In genomic region chr1:41102208-41102607, GRCh38 we compare ENCODE assay signal across 9 cellular contexts.
DNase-seq lines count a peak whose midpoint lies in the region; ATAC-seq and TF ChIP-seq lines count a peak whose summit lies in the region.
"Had no signal": no experiment of that assay in that cellular context is flagged by ENCODE, and none has a peak within 500 bp of the region (broad histone marks: within the 10 kb centered on the region; RNA-seq: fewer than 3 reads in every experiment).

No MANE protein-coding gene starts in this region.

- intact Hi-C loops in CD8-positive, alpha-beta T cell (cut with DNase I, micrococcal nuclease) = no loop called here

- no peaks in the 10 kb centered on the region for H3K4me1 Mint-ChIP-seq in CD8-positive, alpha-beta T cell (ENCODE audit: low read depth)
- no peaks in the 10 kb centered on the region for H3K4me1 Mint-ChIP-seq in stimulated activated effector memory CD8-positive, alpha-beta T cell treated with anti-CD3 and anti-CD28 coated beads, Interleukin-12 subunit alpha, Interleukin-12 subunit beta, amount 100 ng/mL, for 72 hours

- no peak overlapping the region for H3K4me3 Mint-ChIP-seq in CD8-positive, alpha-beta T cell
- H3K4me3 Mint-ChIP-seq in stimulated activated effector memory CD8-positive, alpha-beta T cell treated with anti-CD3 and anti-CD28 coated beads, Interleukin-12 subunit alpha, Interleukin-12 subunit beta, amount 100 ng/mL, for 72 hours = no peak overlapping the region
- H3K4me3 Mint-ChIP-seq: naive thymus-derived CD8-positive, alpha-beta T cell had no signal

- H3K4me3 ChIP-seq in CD8-positive, alpha-beta T cell (ENCODE audit: low read depth, low read length) = no peak overlapping the region

- peak; percentile 95 for ATAC-seq in SK-N-SH treated with all-trans-retinoic acid at 6 μM for 48 hours
- ATAC-seq in CD8-positive, alpha-beta T cell = no peak
- ATAC-seq in stimulated activated effector memory CD8-positive, alpha-beta T cell treated with anti-CD3 and anti-CD28 coated beads, Interleukin-12 subunit alpha, Interleukin-12 subunit beta, amount 100 ng/mL, for 72 hours = no peak
- ATAC-seq in HG02642 (IDR thresholded peaks at IDR 0.05; ENCODE audit: poor library complexity, unreplicated experiment) = no peak
- ATAC-seq: naive thymus-derived CD8-positive, alpha-beta T cell had no signal

- CTCF ChIA-PET in CD8-positive, alpha-beta T cell (lab: Charles Lee) = no interaction called here

- H3K27me3 Mint-ChIP-seq in CD8-positive, alpha-beta T cell (ENCODE audit: low read depth) = no peaks in the 10 kb centered on the region
- H3K27me3 Mint-ChIP-seq: naive thymus-derived CD8-positive, alpha-beta T cell had no signal

- H3K27ac ChIP-seq in CD8-positive, alpha-beta T cell (ENCODE audit: low read depth, low read length) = no peak overlapping the region

- peak; percentile 100 for DNase-seq in DMS 273 (lab: John Stamatoyannopoulos, UW; ENCODE audit: unreplicated experiment)
- peak; percentile 7 for DNase-seq in globus pallidus (ENCODE audit: low spot score)
- peak; percentile 14 for DNase-seq in putamen (ENCODE audit: low spot score)
- DNase-seq in CD8-positive, alpha-beta T cell = no peak
- DNase-seq in stimulated activated effector memory CD8-positive, alpha-beta T cell treated with anti-CD3 and anti-CD28 coated beads, Interleukin-12 subunit alpha, Interleukin-12 subunit beta, amount 100 ng/mL, for 72 hours (ENCODE audit: low spot score in 2 of 2) = no peak
- DNase-seq in activated effector memory CD4-positive, alpha-beta T cell treated with anti-CD3 and anti-CD28 coated beads, Interleukin-2, amount 50 U/mL, for 16 hours = no peak
- DNase-seq: naive thymus-derived CD8-positive, alpha-beta T cell had no signal

- H3K4me1 ChIP-seq in CD8-positive, alpha-beta T cell (ENCODE audit: insufficient read depth, low read length) = no peaks in the 10 kb centered on the region

- H3K36me3 ChIP-seq in CD8-positive, alpha-beta T cell (ENCODE audit: insufficient read depth, low read length) = no peaks in the 10 kb centered on the region

- H3K9me3 ChIP-seq in CD8-positive, alpha-beta T cell (ENCODE audit: low read length) = no peaks in the 10 kb centered on the region

- no peaks in the 10 kb centered on the region for H3K27me3 ChIP-seq in CD8-positive, alpha-beta T cell (ENCODE audit: insufficient read depth, low read length)

- H3K27ac Mint-ChIP-seq in CD8-positive, alpha-beta T cell = no peak overlapping the region
- H3K27ac Mint-ChIP-seq in stimulated activated effector memory CD8-positive, alpha-beta T cell treated with anti-CD3 and anti-CD28 coated beads, Interleukin-12 subunit alpha, Interleukin-12 subunit beta, amount 100 ng/mL, for 72 hours = no peak overlapping the region

- H3K36me3 Mint-ChIP-seq in CD8-positive, alpha-beta T cell = peaks cover 6% of the 10 kb centered on the region
- H3K36me3 Mint-ChIP-seq in stimulated activated effector memory CD8-positive, alpha-beta T cell treated with anti-CD3 and anti-CD28 coated beads, Interleukin-12 subunit alpha, Interleukin-12 subunit beta, amount 100 ng/mL, for 72 hours = peaks cover 10% of the 10 kb centered on the region

- TF ChIP-seq CTCF in CD8-positive, alpha-beta T cell (IDR thresholded peaks at IDR 0.05) = no peak

- POLR2A ChIA-PET in CD8-positive, alpha-beta T cell (lab: Charles Lee) = no interaction called here

- H3K9me3 Mint-ChIP-seq in CD8-positive, alpha-beta T cell = no peaks in the 10 kb centered on the region
- H3K9me3 Mint-ChIP-seq in stimulated activated effector memory CD8-positive, alpha-beta T cell treated with anti-CD3 and anti-CD28 coated beads, Interleukin-12 subunit alpha, Interleukin-12 subunit beta, amount 100 ng/mL, for 72 hours = no peaks in the 10 kb centered on the region
- H3K9me3 Mint-ChIP-seq: naive thymus-derived CD8-positive, alpha-beta T cell had no signal

TF ChIP-seq in SK-N-SH treated with all-trans-retinoic acid at 6 μM for 48 hours, 23 proteins besides CTCF, POLR2A, EP300 and RAD21 (continues in another document):
- TF ChIP-seq CSRNP3 (CRISPR knock-in tag; IDR thresholded peaks at IDR 0.05) (no peak), CSDC2 (CRISPR knock-in tag; IDR thresholded peaks at IDR 0.05) (no peak), OSR1 (CRISPR knock-in tag; IDR thresholded peaks at IDR 0.05) (no peak), PPARA (CRISPR knock-in tag; IDR thresholded peaks at IDR 0.05; ENCODE audit: borderline replicate concordance) (no peak), ARNTL (CRISPR knock-in tag; IDR thresholded peaks at IDR 0.05; ENCODE audit: borderline replicate concordance, low read depth) (no peak), RARB (CRISPR knock-in tag; IDR thresholded peaks at IDR 0.05) (no peak), ZFP30 (CRISPR knock-in tag; IDR thresholded peaks at IDR 0.05) (peak; percentile 66), ZNF8 (CRISPR knock-in tag; IDR thresholded peaks at IDR 0.05) (no peak), ZNF565 (CRISPR knock-in tag; conservative IDR thresholded peaks at IDR 0.05; ENCODE audit: low read depth) (no peak), CREB5 (CRISPR knock-in tag; IDR thresholded peaks at IDR 0.05; ENCODE audit: low read depth) (no peak), TOX (CRISPR knock-in tag; IDR thresholded peaks at IDR 0.05; ENCODE audit: borderline replicate concordance) (no peak), TCF4 (CRISPR knock-in tag; IDR thresholded peaks at IDR 0.05; ENCODE audit: borderline replicate concordance) (0 out of 2 replicates have a peak, but pooled peaks have one; percentile 22), BACH2 (CRISPR knock-in tag; IDR thresholded peaks at IDR 0.05; ENCODE audit: borderline replicate concordance) (no peak), ISL1 (CRISPR knock-in tag; IDR thresholded peaks at IDR 0.05) (peak; percentile 80), SNAI2 (CRISPR knock-in tag; IDR thresholded peaks at IDR 0.05) (no peak), GLIS3 (CRISPR knock-in tag; IDR thresholded peaks at IDR 0.05) (no peak), TSHZ2 (CRISPR knock-in tag; IDR thresholded peaks at IDR 0.05) (no peak), ZFP3 (CRISPR knock-in tag; IDR thresholded peaks at IDR 0.05) (no peak), ZC3H10 (CRISPR knock-in tag; IDR thresholded peaks at IDR 0.05) (no peak)

Comparison
In these comparisons a context has a peak if more than half of its experiments do, and no peak if none do; other contexts are left out.
1. DNase-seq: peak in DMS 273 (single experiment), globus pallidus (single experiment) and putamen (single experiment); none in CD8-positive, alpha-beta T cell (0 of 7), stimulated activated effector memory CD8-positive, alpha-beta T cell treated with anti-CD3 and anti-CD28 coated beads, Interleukin-12 subunit alpha, Interleukin-12 subunit beta, amount 100 ng/mL, for 72 hours (0 of 2) and activated effector memory CD4-positive, alpha-beta T cell treated with anti-CD3 and anti-CD28 coated beads, Interleukin-2, amount 50 U/mL, for 16 hours (single experiment).